ENCODE assay signal across 25 cellular contexts in genomic region chr16:79213214-79213613, GRCh38.
A peak's percentile ranks its signal among the peaks of the same experiment; 100 is the strongest.
DNase-seq lines count a peak whose midpoint lies in the region; ATAC-seq, FAIRE-seq and TF ChIP-seq lines count a peak whose summit lies in the region.
"Had no signal": no experiment of that assay in that cellular context is flagged by ENCODE, and none has a peak within 500 bp of the region (broad histone marks: within the 10 kb centered on the region; RNA-seq: fewer than 3 reads in every experiment).

No MANE protein-coding gene starts in this region.

- DNase-seq in NCI-H82 (lab: John Stamatoyannopoulos, UW) (peak; percentile 12), NCI-H82 treated with DMSO at 0.1 percent for 48 hours (lab: John Stamatoyannopoulos, UW; ENCODE audit: unreplicated experiment) (no peak), NB4 (ENCODE audit: low read depth) (peak; percentile 67), head of caudate nucleus (peak in 24 of 42 donors; percentile 7 to 67 (median 31)), small intestine (peak; percentile 92), esophagus muscularis mucosa (ENCODE audit: extremely low spot score) (no peak)
- DNase-seq: activated CD4-positive, alpha-beta T cell treated with anti-CD3 and anti-CD28 coated beads, Interleukin-2, amount 10 ng/mL, durations not matched to agents 24 days and 14 days; activated effector memory CD4-positive, alpha-beta T cell treated with Interleukin-2 at 50 U/mL for 16 hours; DMS 273 treated with DMSO at 0.1 percent for 48 hours; foreskin fibroblast; HFFc6; Kasumi-1; kidney glomerular epithelial cell; NCI-H1436; NCI-H2171 treated with DMSO at 0.1 percent for 48 hours; nephron progenitor cell; RPMI8226; spleen had no signal

- intact Hi-C loops in head of caudate nucleus (cut with DNase I) (no loop called here), esophagus muscularis mucosa (cut with DNase I) (no loop called here)

- FAIRE-seq in small intestine (lab: Jason Lieb, UNC): no peak
- FAIRE-seq: endothelial cell of umbilical vein, GM12891, urothelium cell line had no signal

- H3K27me3 ChIP-seq in small intestine (ENCODE audit: control insufficient read depth in 2 of 2, insufficient read depth in 2 of 2, low read length in 2 of 2) (no peaks in the 10 kb centered on the region), esophagus muscularis mucosa (no peaks in the 10 kb centered on the region)
- H3K27me3 ChIP-seq: spleen had no signal

- TF ChIP-seq EP300 in esophagus muscularis mucosa (IDR thresholded peaks at IDR 0.05): no peak

- peak; percentile 51 for TF ChIP-seq CTCF in NB4 (IDR thresholded peaks at IDR 0.05; ENCODE audit: low read depth, low read length)
- TF ChIP-seq CTCF in esophagus muscularis mucosa (IDR thresholded peaks at IDR 0.05): no peak

- H3K4me3 ChIP-seq in NB4 (ENCODE audit: low read depth, low read length) (no peak overlapping the region), small intestine (ENCODE audit: low read depth in 1 of 2, low read length in 2 of 2) (no peak overlapping the region), esophagus muscularis mucosa (no peak overlapping the region)
- H3K4me3 ChIP-seq: coronary artery, prostate gland, spleen had no signal

- no peak for ATAC-seq in GM18520 (IDR thresholded peaks at IDR 0.05; ENCODE audit: unreplicated experiment)
- no peak for ATAC-seq in HG02870 (IDR thresholded peaks at IDR 0.05; ENCODE audit: unreplicated experiment)

- H3K36me3 ChIP-seq in small intestine (ENCODE audit: control insufficient read depth in 2 of 2, insufficient read depth in 2 of 2, low read length in 2 of 2) (no peaks in the 10 kb centered on the region), esophagus muscularis mucosa (no peaks in the 10 kb centered on the region)
- H3K36me3 ChIP-seq: prostate gland, spleen had no signal

- H3K27ac ChIP-seq in small intestine (ENCODE audit: low read depth in 1 of 2, low read length in 1 of 2): no peak overlapping the region
- no peak overlapping the region for H3K27ac ChIP-seq in esophagus muscularis mucosa (replicated peaks in 1 of 4)
- H3K27ac ChIP-seq: coronary artery, prostate gland, spleen had no signal

- WGBS in small intestine, 3 donors: 21 to 46% (median 21%) methylated on average over 3 of the region's 3 CpGs
- 74% methylated on average over 3 of the region's 3 CpGs for WGBS in esophagus muscularis mucosa

- TF ChIP-seq POLR2A in NB4 (IDR thresholded peaks at IDR 0.05; ENCODE audit: extremely low read depth, insufficient read length): no peak
- TF ChIP-seq POLR2A in esophagus muscularis mucosa (IDR thresholded peaks at IDR 0.05; ENCODE audit: low read depth): no peak

- H3K4me1 ChIP-seq in small intestine (ENCODE audit: control insufficient read depth in 2 of 2, insufficient read depth in 1 of 2, low read depth in 1 of 2, low read length in 1 of 2) (peaks cover 0 to 5% of the 10 kb centered on the region in 2 donors), esophagus muscularis mucosa (peaks cover 0 to 3% (median 0%) of the 10 kb centered on the region in 4 donors)
- H3K4me1 ChIP-seq: prostate gland, spleen had no signal

- H3K9me3 ChIP-seq in small intestine (ENCODE audit: control insufficient read depth, low read depth): no peaks in the 10 kb centered on the region
- H3K9me3 ChIP-seq in esophagus muscularis mucosa: peaks cover 0 to 7% (median 0%) of the 10 kb centered on the region in 4 donors
- H3K9me3 ChIP-seq: prostate gland, spleen had no signal

Comparison
In these comparisons a context has a peak if more than half of its experiments do, and no peak if none do; other contexts are left out.
1. DNase-seq: peak in NCI-H82 (single experiment), NB4 (single experiment), head of caudate nucleus (24 of 42) and small intestine (single experiment); none in NCI-H82 treated with DMSO at 0.1 percent for 48 hours (single experiment) and esophagus muscularis mucosa (single experiment).